32 cellular contexts compared by ENCODE assay signal in the genomic region with DNA sequence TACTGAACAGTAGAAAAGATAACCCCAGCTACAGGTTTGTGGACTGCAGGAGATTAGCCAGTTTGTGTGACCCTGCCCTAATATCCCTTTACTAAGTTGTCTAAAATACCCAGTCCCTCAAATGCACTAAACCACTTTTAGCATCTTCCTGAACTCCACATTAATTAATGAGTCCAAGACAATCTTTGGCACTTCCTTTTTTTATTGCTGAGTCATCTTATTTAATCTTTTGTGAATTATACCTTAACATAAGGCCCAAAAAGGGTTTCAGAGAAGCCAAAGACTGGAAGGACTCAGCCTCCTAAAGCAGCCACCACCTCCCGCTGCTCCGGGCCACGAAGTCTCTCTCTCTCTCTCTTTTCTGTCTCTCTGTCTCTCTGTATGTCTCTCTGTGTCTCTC.
"Had no signal": no experiment of that assay in that cellular context is flagged by ENCODE, and none has a peak within 500 bp of the region (broad histone marks: within the 10 kb centered on the region; RNA-seq: fewer than 3 reads in every experiment).

No MANE protein-coding gene starts in this region.

- H3K27ac Mint-ChIP-seq: activated CD4-positive, alpha-beta memory T cell treated with anti-CD3 and anti-CD28 coated beads for 36 hours; activated CD4-positive, alpha-beta T cell treated with anti-CD3 and anti-CD28 coated beads for 36 hours; activated naive CD4-positive, alpha-beta T cell treated with anti-CD3 and anti-CD28 coated beads, Interleukin-2, amount 10 ng/mL, durations not matched to agents 7 days and 5 days; activated naive CD8-positive, alpha-beta T cell; activated naive CD8-positive, alpha-beta T cell treated with anti-CD3 and anti-CD28 coated beads, Interleukin-2, amount 50 U/mL, for 24 hours; activated T-helper 1 cell treated with anti-CD3 and anti-CD28 coated beads, Interleukin-12 subunit alpha, Interleukin-12 subunit beta, Interleukin-2, Interleukin-4 antibody, amounts not matched to agents 30 ng/mL and 10 ng/mL and 1 ng/mL, durations not matched to agents 14 hours and 24 hours and 36 hours; brain; WTC11 had no signal

- H3K4me3 Mint-ChIP-seq: activated CD4-positive, alpha-beta memory T cell treated with anti-CD3 and anti-CD28 coated beads for 36 hours; activated CD4-positive, alpha-beta T cell treated with anti-CD3 and anti-CD28 coated beads for 36 hours; activated naive CD4-positive, alpha-beta T cell treated with anti-CD3 and anti-CD28 coated beads, Interleukin-2, amount 10 ng/mL, durations not matched to agents 7 days and 5 days; activated naive CD8-positive, alpha-beta T cell; activated naive CD8-positive, alpha-beta T cell treated with anti-CD3 and anti-CD28 coated beads, Interleukin-2, amount 50 U/mL, for 24 hours; activated T-cell treated with anti-CD3 and anti-CD28 coated beads, Interleukin-2, amount 50 U/mL, for 4 hours; activated T-helper 1 cell treated with anti-CD3 and anti-CD28 coated beads, Interleukin-12 subunit alpha, Interleukin-12 subunit beta, Interleukin-2, Interleukin-4 antibody, amounts not matched to agents 30 ng/mL and 10 ng/mL and 1 ng/mL, durations not matched to agents 14 hours and 24 hours and 36 hours; brain; WTC11 had no signal

- H3K36me3 Mint-ChIP-seq: brain had no signal

- DNase-seq: activated CD4-positive, alpha-beta memory T cell treated with anti-CD3 and anti-CD28 coated beads for 36 hours; activated CD4-positive, alpha-beta T cell treated with anti-CD3 and anti-CD28 coated beads for 36 hours; activated CD4-positive, alpha-beta T cell treated with anti-CD3 and anti-CD28 coated beads, Interleukin-2, amount 50 U/mL, for 1 hour; activated CD8-positive, alpha-beta memory T cell treated with anti-CD3 and anti-CD28 coated beads, Interleukin-2, amount 50 U/mL, for 4 hours; activated effector memory CD4-positive, alpha-beta T cell treated with Interleukin-2 at 50 U/mL for 16 hours; activated naive CD4-positive, alpha-beta T cell treated with anti-CD3 and anti-CD28 coated beads, Interleukin-2, amount 10 ng/mL, durations not matched to agents 7 days and 5 days; activated naive CD8-positive, alpha-beta T cell treated with anti-CD3 and anti-CD28 coated beads, Interleukin-2, amount 50 U/mL, for 24 hours; activated T-cell treated with anti-CD3 and anti-CD28 coated beads for 4 hours; activated T-cell treated with anti-CD3 and anti-CD28 coated beads, Interleukin-2, amount 50 U/mL, for 4 hours; anterior cingulate cortex; caudate nucleus; KBM-7; MM.1S; NCI-H1048; NCI-H1105 treated with DMSO at 0.1 percent for 48 hours; NCI-H1436; NCI-H1694; NCI-H2029; NCI-H345; NCI-H524 treated with DMSO at 0.1 percent for 48 hours; Right ventricle myocardium superior; SW 1271; T-helper 1 cell; T-helper 2 cell; T-helper 9 cell had no signal

- FAIRE-seq: bronchial epithelial cell, colon had no signal

- H3K4me1 Mint-ChIP-seq: activated CD4-positive, alpha-beta T cell treated with anti-CD3 and anti-CD28 coated beads for 36 hours; activated naive CD4-positive, alpha-beta T cell treated with anti-CD3 and anti-CD28 coated beads, Interleukin-2, amount 10 ng/mL, durations not matched to agents 7 days and 5 days; activated naive CD8-positive, alpha-beta T cell treated with anti-CD3 and anti-CD28 coated beads, Interleukin-2, amount 50 U/mL, for 24 hours; WTC11 had no signal

- ATAC-seq: activated CD4-positive, alpha-beta T cell treated with anti-CD3 and anti-CD28 coated beads for 36 hours; activated CD4-positive, CD25-positive, alpha-beta regulatory T cell treated with anti-CD3 and anti-CD28 coated beads, Interleukin-2, amount 50 U/mL, for 24 hours; activated naive CD8-positive, alpha-beta T cell treated with anti-CD3 and anti-CD28 coated beads, Interleukin-2, amount 50 U/mL, for 24 hours; activated T-cell treated with anti-CD3 and anti-CD28 coated beads, Interleukin-2, amount 50 U/mL, for 4 hours; WTC11 had no signal
